Comparison of ENCODE assay signal across 8 cellular contexts in the genomic region with DNA sequence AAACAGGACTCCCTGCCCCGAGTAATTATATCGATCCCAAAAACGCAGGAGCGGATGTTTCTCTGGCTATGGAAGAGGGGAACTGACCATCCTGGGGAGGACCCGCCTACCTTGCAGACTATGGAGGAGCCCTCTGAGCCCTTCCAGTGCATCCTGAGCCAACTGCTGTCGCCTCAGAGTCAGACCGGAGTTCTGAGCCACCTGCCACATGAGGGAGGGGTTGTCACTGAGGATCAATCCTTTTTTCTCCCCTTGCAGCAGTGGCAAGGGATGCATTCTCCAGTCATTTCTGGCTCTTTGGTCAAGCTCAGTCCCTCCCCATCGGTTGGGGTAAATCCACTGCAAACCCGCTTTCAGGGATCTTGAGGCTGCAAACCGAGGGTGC. TPM values are rescaled to one million over a fixed set of nuclear protein-coding genes. Genes with fewer than 3 reads are reported as not detected.
DNase-seq lines count a peak whose midpoint lies in the region; ATAC-seq and TF ChIP-seq lines count a peak whose summit lies in the region.

No MANE protein-coding gene starts in this region.

- H3K27me3 ChIP-seq in RWPE2 (ENCODE audit: insufficient read depth, poor library complexity, severe bottlenecking) (no peaks in the 10 kb centered on the region), esophagus squamous epithelium (no peaks in the 10 kb centered on the region)

- 0% methylated on average over 4 to 7 of the region's 10 CpGs for WGBS in esophagus squamous epithelium, 2 donors

- peak overlapping the region; percentile 99 for H3K4me3 Mint-ChIP-seq in activated CD4-positive, alpha-beta T cell treated with anti-CD3 and anti-CD28 coated beads, Interleukin-2, amount 10 ng/mL, durations not matched to agents 24 days and 14 days

- H3K4me3 ChIP-seq in RWPE2 (ENCODE audit: severe bottlenecking) (peak overlapping the region; percentile 86), esophagus squamous epithelium (peak overlapping the region; percentile 64 to 87 (median 74)), skeletal muscle cell (ENCODE audit: low read depth, low read length) (peak overlapping the region; percentile 83)

- no peak for TF ChIP-seq POLR2A in esophagus squamous epithelium (IDR thresholded peaks at IDR 0.05)

- TF ChIP-seq CTCF in RWPE2 (IDR thresholded peaks at IDR 0.05; ENCODE audit: poor library complexity, severe bottlenecking) (no peak), esophagus squamous epithelium (IDR thresholded peaks at IDR 0.05) (no peak)

- H3K4me1 Mint-ChIP-seq in activated CD4-positive, alpha-beta T cell treated with anti-CD3 and anti-CD28 coated beads, Interleukin-2, amount 10 ng/mL, durations not matched to agents 24 days and 14 days = peaks cover 33% of the 10 kb centered on the region

- DNase-seq in activated CD4-positive, alpha-beta T cell treated with anti-CD3 and anti-CD28 coated beads, Interleukin-2, amount 10 ng/mL, durations not matched to agents 24 days and 14 days = no peak
- no peak for DNase-seq in activated CD4-positive, alpha-beta T cell treated with anti-CD3 and anti-CD28 coated beads for 4 hours
- DNase-seq in RWPE2 (ENCODE audit: low spot score) (no peak), esophagus squamous epithelium (lab: John Stamatoyannopoulos, UW) (no peak), skeletal muscle cell (ENCODE audit: low read depth) (no peak), LoVo (ENCODE audit: low spot score) (no peak), cortex of kidney (lab: John Stamatoyannopoulos, UW) (no peak)

- H3K36me3 Mint-ChIP-seq in activated CD4-positive, alpha-beta T cell treated with anti-CD3 and anti-CD28 coated beads, Interleukin-2, amount 10 ng/mL, durations not matched to agents 24 days and 14 days (ENCODE audit: low read depth) = peaks cover 31% of the 10 kb centered on the region

- 0 out of 3 replicates have a peak, but pooled peaks have one; percentile 7 for ATAC-seq in RWPE2 (ENCODE audit: low read depth)
- ATAC-seq in GM19452 (IDR thresholded peaks at IDR 0.05; ENCODE audit: unreplicated experiment) = no peak

- peak overlapping the region; percentile 100 for H3K27ac Mint-ChIP-seq in activated CD4-positive, alpha-beta T cell treated with anti-CD3 and anti-CD28 coated beads, Interleukin-2, amount 10 ng/mL, durations not matched to agents 24 days and 14 days

- intact Hi-C loops in activated CD4-positive, alpha-beta T cell treated with anti-CD3 and anti-CD28 coated beads, Interleukin-2, amount 10 ng/mL, durations not matched to agents 24 days and 14 days (cut with micrococcal nuclease) = loop anchor here (1.0 kb wide), 2 partner anchors 24 to 32 kb away; a partner anchor contains a TSS
- intact Hi-C loops in esophagus squamous epithelium (cut with DNase I) = loop anchor here (10.0 kb wide), 1 partner anchor 84 kb away; no protein-coding TSS in a partner anchor

- peak overlapping the region; percentile 65 for H3K27ac ChIP-seq in RWPE2 (ENCODE audit: poor library complexity, severe bottlenecking)
- peak overlapping the region; percentile 78 to 94 (median 90) for H3K27ac ChIP-seq in esophagus squamous epithelium

- H3K27me3 Mint-ChIP-seq in activated CD4-positive, alpha-beta T cell treated with anti-CD3 and anti-CD28 coated beads, Interleukin-2, amount 10 ng/mL, durations not matched to agents 24 days and 14 days = no peaks in the 10 kb centered on the region

- H3K4me1 ChIP-seq in RWPE2 (ENCODE audit: insufficient read depth, poor library complexity, severe bottlenecking) = no peaks in the 10 kb centered on the region
- H3K4me1 ChIP-seq in esophagus squamous epithelium = peaks cover 14 to 25% (median 16%) of the 10 kb centered on the region in 3 donors

- no peaks in the 10 kb centered on the region for H3K9me3 ChIP-seq in RWPE2 (ENCODE audit: severe bottlenecking)
- no peaks in the 10 kb centered on the region for H3K9me3 ChIP-seq in esophagus squamous epithelium

- H3K9me3 Mint-ChIP-seq in activated CD4-positive, alpha-beta T cell treated with anti-CD3 and anti-CD28 coated beads, Interleukin-2, amount 10 ng/mL, durations not matched to agents 24 days and 14 days = no peaks in the 10 kb centered on the region

- H3K36me3 ChIP-seq in RWPE2 (ENCODE audit: low read depth) = peaks cover 32% of the 10 kb centered on the region
- H3K36me3 ChIP-seq in esophagus squamous epithelium = peaks cover 0 to 28% (median 0%) of the 10 kb centered on the region in 3 donors

RNA-seq across cellular contexts. Expression of a gene that starts 0.7 kb away (rescaled TPM):
- total RNA-seq in activated CD4-positive, alpha-beta T cell treated with anti-CD3 and anti-CD28 coated beads, Interleukin-2, amount 10 ng/mL, durations not matched to agents 24 days and 14 days = 114 and 122 TPM in 2 replicates
- 10 to 100 TPM; 11.6 to 23.4 (median 18.8) TPM for total RNA-seq in esophagus squamous epithelium

RNA-seq across cellular contexts. Expression of a gene that starts 6.6 kb away (rescaled TPM):
- 335 and 343 TPM in 2 replicates for total RNA-seq in activated CD4-positive, alpha-beta T cell treated with anti-CD3 and anti-CD28 coated beads, Interleukin-2, amount 10 ng/mL, durations not matched to agents 24 days and 14 days
- total RNA-seq in esophagus squamous epithelium = 100 to 1,000 TPM; 160 to 254 (median 186) TPM

RNA-seq across cellular contexts. Expression of a gene that starts 17.4 kb away (rescaled TPM):
- total RNA-seq in activated CD4-positive, alpha-beta T cell treated with anti-CD3 and anti-CD28 coated beads, Interleukin-2, amount 10 ng/mL, durations not matched to agents 24 days and 14 days = 32.5 and 37.2 TPM in 2 replicates
- total RNA-seq in esophagus squamous epithelium = 10 to 100 TPM; 10.9 to 14.1 (median 12.4) TPM

RNA-seq across cellular contexts. Expression of a gene that starts 23.9 kb away (rescaled TPM):
- total RNA-seq in activated CD4-positive, alpha-beta T cell treated with anti-CD3 and anti-CD28 coated beads, Interleukin-2, amount 10 ng/mL, durations not matched to agents 24 days and 14 days = 258 and 262 TPM in 2 replicates
- total RNA-seq in esophagus squamous epithelium = 100 to 1,000 TPM in 2 of 4 donors, 10 to 100 TPM in 2; 63.9 to 118 (median 106) TPM

RNA-seq across cellular contexts. Expression of a gene that starts 36.6 kb away (rescaled TPM):
- 3.7 and 4.7 TPM in 2 replicates for total RNA-seq in activated CD4-positive, alpha-beta T cell treated with anti-CD3 and anti-CD28 coated beads, Interleukin-2, amount 10 ng/mL, durations not matched to agents 24 days and 14 days
- 10 to 100 TPM; 24.4 to 57.8 (median 32.7) TPM for total RNA-seq in esophagus squamous epithelium
